In genomic region chr1:33099290-33100118, GRCh38 we compare ENCODE assay signal across 8 cellular contexts.
DNase-seq lines count a peak whose midpoint lies in the region; ATAC-seq and TF ChIP-seq lines count a peak whose summit lies in the region.

No MANE protein-coding gene starts in this region.

- H3K9me3 ChIP-seq in mucosa of rectum (ENCODE audit: control insufficient read depth in 2 of 2, low read length in 2 of 2), result no peaks in the 10 kb centered on the region

- H3K4me3 ChIP-seq in astrocyte of the spinal cord (ENCODE audit: low read depth, low read length), result no peak overlapping the region
- H3K4me3 ChIP-seq in mucosa of rectum (ENCODE audit: low read length in 2 of 2), result no peak overlapping the region

- peak overlapping the region in 1 of 2 donors; percentile 17 for H3K9ac ChIP-seq in mucosa of rectum (ENCODE audit: low read depth in 1 of 2, low read length in 2 of 2)

- no peaks in the 10 kb centered on the region for H3K9me3 Mint-ChIP-seq in T-helper 2 cell treated with Interferon-gamma antibody and Interleukin-4, amounts not matched to agents 5 μg/mL and 100 μg/mL, for 36 hours

- no peaks in the 10 kb centered on the region for H3K27me3 Mint-ChIP-seq in T-helper 2 cell treated with Interferon-gamma antibody and Interleukin-4, amounts not matched to agents 5 μg/mL and 100 μg/mL, for 36 hours (ENCODE audit: low read depth)

- peak overlapping the region; percentile 82 for H3K4me3 Mint-ChIP-seq in T-helper 2 cell treated with Interferon-gamma antibody and Interleukin-4, amounts not matched to agents 5 μg/mL and 100 μg/mL, for 36 hours

- peak overlapping the region; percentile 98 for H3K27ac Mint-ChIP-seq in T-helper 2 cell treated with Interferon-gamma antibody and Interleukin-4, amounts not matched to agents 5 μg/mL and 100 μg/mL, for 36 hours

- no peaks in the 10 kb centered on the region for H3K27me3 ChIP-seq in mucosa of rectum (ENCODE audit: control insufficient read depth in 2 of 2, insufficient read depth in 2 of 2, low read length in 2 of 2)

- ATAC-seq in GM18870 (IDR thresholded peaks at IDR 0.05; ENCODE audit: unreplicated experiment) (peak; percentile 52), HG03457 (IDR thresholded peaks at IDR 0.05; ENCODE audit: unreplicated experiment) (peak; percentile 78), GM18517 (IDR thresholded peaks at IDR 0.05; ENCODE audit: unreplicated experiment) (no peak)

- peaks cover 23% of the 10 kb centered on the region for H3K36me3 Mint-ChIP-seq in T-helper 2 cell treated with Interferon-gamma antibody and Interleukin-4, amounts not matched to agents 5 μg/mL and 100 μg/mL, for 36 hours (ENCODE audit: low read depth)

- in situ Hi-C loops in astrocyte of the spinal cord (cut with HindIII; ENCODE audit: low sequenced_read_pairs), result no loop called here

- peak; percentile 70 for TF ChIP-seq CTCF in astrocyte of the spinal cord (IDR thresholded peaks at IDR 0.05; ENCODE audit: low read depth, low read length)

- peaks cover 6 to 15% of the 10 kb centered on the region in 2 donors for H3K36me3 ChIP-seq in mucosa of rectum (ENCODE audit: control insufficient read depth in 2 of 2, insufficient read depth in 2 of 2, low read length in 2 of 2)

- peak; percentile 85 for DNase-seq in T-helper 2 cell treated with Interferon-gamma antibody and Interleukin-4, amounts not matched to agents 5 μg/mL and 100 μg/mL, for 36 hours (ENCODE audit: low spot score)
- DNase-seq in astrocyte of the spinal cord (ENCODE audit: low read depth, low spot score) (peak; percentile 100), stromal cell of bone marrow (ENCODE audit: low read depth) (peak; percentile 100), iPS-NIHi7 (ENCODE audit: extremely low spot score) (no peak)

- H3K27ac ChIP-seq in mucosa of rectum (ENCODE audit: low read depth in 2 of 2, low read length in 2 of 2), result peak overlapping the region; percentile 58 to 65

- H3K4me1 Mint-ChIP-seq in T-helper 2 cell treated with Interferon-gamma antibody and Interleukin-4, amounts not matched to agents 5 μg/mL and 100 μg/mL, for 36 hours (ENCODE audit: low read depth), result peaks cover 67% of the 10 kb centered on the region

- H3K4me1 ChIP-seq in mucosa of rectum (ENCODE audit: control insufficient read depth in 2 of 2, insufficient read depth in 2 of 2, low read length in 2 of 2), result no peaks in the 10 kb centered on the region
